Comparison of ENCODE assay signal across 14 cellular contexts in genomic region chr4:8380511-8381415, GRCh38.
"Had no signal": no experiment of that assay in that cellular context is flagged by ENCODE, and none has a peak within 500 bp of the region (broad histone marks: within the 10 kb centered on the region; RNA-seq: fewer than 3 reads in every experiment).

No MANE protein-coding gene starts in this region.

- H3K27me3 ChIP-seq: cardiac muscle cell, colonic mucosa, gastroesophageal sphincter, tibial nerve had no signal

- H3K9me3 ChIP-seq: colonic mucosa, gastroesophageal sphincter, tibial nerve had no signal

- DNase-seq: activated CD4-positive, CD25-positive, alpha-beta regulatory T cell treated with anti-CD3 and anti-CD28 coated beads, Interleukin-2, amount 50 U/mL, for 72 hours; activated gamma-delta T cell; colonic mucosa; immature natural killer cell; nucleus accumbens; small intestine; stimulated activated CD4-positive, alpha-beta T cell treated with anti-CD3 and anti-CD28 coated beads, Interleukin-15, amount 100 ng/mL, for 24 hours; stimulated activated CD4-positive, alpha-beta T cell treated with anti-CD3 and anti-CD28 coated beads, Interleukin-2, amount 100 ng/mL, for 48 hours had no signal

- ATAC-seq: activated naive CD4-positive, alpha-beta T cell treated with anti-CD3 and anti-CD28 coated beads, Interleukin-2, amount 50 U/mL, for 72 hours; gastroesophageal sphincter had no signal

- H3K27ac ChIP-seq: cardiac muscle cell, colonic mucosa, gastroesophageal sphincter, tibial nerve, VCaP had no signal

- H3K4me3 ChIP-seq: cardiac muscle cell, colonic mucosa, gastroesophageal sphincter, lung, tibial nerve had no signal

- H3K4me1 ChIP-seq: colonic mucosa had no signal

- H3K36me3 ChIP-seq: colonic mucosa had no signal
